ENCODE assay signal across 8 cellular contexts in genomic region chr20:38242848-38243449, GRCh38. TPM values are rescaled to one million over a fixed set of nuclear protein-coding genes. Genes with fewer than 3 reads are reported as not detected.
DNase-seq lines count a peak whose midpoint lies in the region; TF ChIP-seq lines count a peak whose summit lies in the region.

No MANE protein-coding gene starts in this region.

- H3K4me1 Mint-ChIP-seq in H9 = peaks cover 0 to 9% of the 10 kb centered on the region in 2 experiments; a peak in 3 of 4 replicates

- H3K79me1 ChIP-seq in H9 (ENCODE audit: insufficient read depth, low read depth, low read length, poor library complexity, severe bottlenecking) = no peaks in the 10 kb centered on the region

- H3K9me3 ChIP-seq in H9 (ENCODE audit: control insufficient read depth, low read depth, low read length) = peaks cover 9% of the 10 kb centered on the region
- H3K9me3 ChIP-seq in liver (ENCODE audit: control insufficient read depth in 4 of 4, low read length in 3 of 4) = peaks cover 4 to 14% (median 6%) of the 10 kb centered on the region in 4 donors

- WGBS in H9 (ENCODE audit: extremely low coverage, insufficient read length, low lambda C conversion rate) = no CpG with 5 or more reads among the region's 5 CpGs
- 53% methylated on average over 5 of the region's 5 CpGs for WGBS in liver

- no peak overlapping the region for H3K23ac ChIP-seq in H9 (ENCODE audit: insufficient read length, low read depth, low read length)

- H3K79me2 ChIP-seq in H9 (ENCODE audit: insufficient read depth, low read length) = no peaks in the 10 kb centered on the region

- H3K18ac ChIP-seq in H9 (ENCODE audit: insufficient read length, low read depth, low read length) = no peak overlapping the region

- no peak overlapping the region for H2AK5ac ChIP-seq in H9 (ENCODE audit: insufficient read length, low read length)

- H4K5ac ChIP-seq in H9 (ENCODE audit: insufficient read length, low read depth, low read length) = no peak overlapping the region

- H3K4ac ChIP-seq in H9 (ENCODE audit: low read depth, low read length) = no peak overlapping the region

- H2BK12ac ChIP-seq in H9 (ENCODE audit: insufficient read length, low read depth, low read length) = no peak overlapping the region

- H2AFZ ChIP-seq in H9 (ENCODE audit: low read length) = no peak overlapping the region

- H4K91ac ChIP-seq in H9 (ENCODE audit: insufficient read length, low read depth, low read length) = no peak overlapping the region

- no peak overlapping the region for H3K4me3 ChIP-seq in liver (ENCODE audit: low read depth in 1 of 3, low read length in 3 of 3)

- H3K9ac ChIP-seq in H9 (ENCODE audit: extremely low read depth, insufficient read length, low read length) = no peak overlapping the region
- no peak overlapping the region for H3K9ac ChIP-seq in liver (ENCODE audit: low read depth in 1 of 2, low read length in 2 of 2)

- no peak overlapping the region for H3K14ac ChIP-seq in H9 (ENCODE audit: insufficient read depth, low read length)

- H3K4me1 ChIP-seq in H9 (ENCODE audit: insufficient read depth, low read length) = no peaks in the 10 kb centered on the region
- peaks cover 9 to 17% (median 11%) of the 10 kb centered on the region in 4 donors for H3K4me1 ChIP-seq in liver (ENCODE audit: control insufficient read depth in 4 of 4, insufficient read depth in 4 of 4, low read length in 3 of 4)

- no peak overlapping the region for H2BK5ac ChIP-seq in H9 (ENCODE audit: insufficient read length, low read length)

- no peak overlapping the region for H3K56ac ChIP-seq in H9 (ENCODE audit: insufficient read length, low read depth, low read length)

- no peak overlapping the region for H4K8ac ChIP-seq in H9 (replicated peaks; ENCODE audit: insufficient read length, low read depth, low read length)

- TF ChIP-seq RAD21 in liver (IDR thresholded peaks at IDR 0.05) = peak in 1 of 2 donors; percentile 26

- TF ChIP-seq CTCF in H9 (conservative IDR thresholded peaks at IDR 0.05) = peak; percentile 82
- TF ChIP-seq CTCF in liver (IDR thresholded peaks at IDR 0.05; ENCODE audit: low read depth, low read length, missing input control) = peak; percentile 28

- H3K36me3 ChIP-seq in liver (ENCODE audit: control insufficient read depth in 4 of 4, insufficient read depth in 3 of 4, low read depth in 1 of 4, low read length in 3 of 4) = no peaks in the 10 kb centered on the region

- no peak overlapping the region for H3K4me2 ChIP-seq in H9 (ENCODE audit: insufficient read depth, insufficient read length, low read length)

- H3K27me3 ChIP-seq in H9 (ENCODE audit: insufficient read depth, low read length) = no peaks in the 10 kb centered on the region; the same call in 1 of the 2 replicates
- H3K27me3 ChIP-seq in liver (ENCODE audit: control insufficient read depth in 4 of 4, insufficient read depth in 4 of 4, low read length in 3 of 4) = no peaks in the 10 kb centered on the region

- H3T11ph ChIP-seq in H9 (ENCODE audit: low read length) = no peak overlapping the region

- H3K36me3 Mint-ChIP-seq in H9 (ENCODE audit: insufficient read depth in 1 of 3, low read depth in 3 of 3) = peaks cover 2 to 19% (median 9%) of the 10 kb centered on the region in 3 experiments; a peak in 6 of 7 replicates

- no peak overlapping the region for H2BK120ac ChIP-seq in H9 (ENCODE audit: low read depth, low read length, poor library complexity, severe bottlenecking)

- no peaks in the 10 kb centered on the region for H3K23me2 ChIP-seq in H9 (ENCODE audit: insufficient read length, low read depth, low read length, poor library complexity, severe bottlenecking)

- H3K4me3 Mint-ChIP-seq in H9 = no peak overlapping the region

- no peak overlapping the region for H3K27ac ChIP-seq in H9 (ENCODE audit: insufficient read length, low read depth, low read length)
- no peak overlapping the region for H3K27ac ChIP-seq in liver (ENCODE audit: low read depth in 1 of 2, low read length in 2 of 2)

- H4K20me1 ChIP-seq in H9 (ENCODE audit: control insufficient read depth, insufficient read depth, insufficient read length) = no peaks in the 10 kb centered on the region

- H3K27me3 Mint-ChIP-seq in H9 (ENCODE audit: low read depth) = peaks cover 35% of the 10 kb centered on the region

- H2BK15ac ChIP-seq in H9 (ENCODE audit: low read depth, low read length) = no peak overlapping the region

- H2BK20ac ChIP-seq in H9 (ENCODE audit: low read depth, low read length, poor library complexity, severe bottlenecking) = no peak overlapping the region

- peaks cover 38 to 40% of the 10 kb centered on the region in 2 experiments for H3K9me3 Mint-ChIP-seq in H9

- no peak overlapping the region for H3K27ac Mint-ChIP-seq in H9

- DNase-seq in DMS 273 (lab: John Stamatoyannopoulos, UW; ENCODE audit: unreplicated experiment) (peak; percentile 71), DMS 273 treated with DMSO at 0.1 percent for 48 hours (lab: John Stamatoyannopoulos, UW) (no peak), H9 (peak; percentile 44), UCSD-AML1 (lab: John Stamatoyannopoulos, UW; ENCODE audit: unreplicated experiment) (peak; percentile 23), NCI-H526 treated with DMSO at 0.1 percent for 48 hours (lab: John Stamatoyannopoulos, UW) (no peak), NCI-H774 (lab: John Stamatoyannopoulos, UW) (no peak), NK-92 (lab: John Stamatoyannopoulos, UW; ENCODE audit: unreplicated experiment) (no peak)

TF ChIP-seq in liver, 16 proteins besides CTCF, POLR2A, EP300 and RAD21:
- no peak for TF ChIP-seq EGR1 (IDR thresholded peaks at IDR 0.05; ENCODE audit: low read depth in 2 of 2)
- no peak for TF ChIP-seq SP1 (IDR thresholded peaks at IDR 0.05)
- TF ChIP-seq MAX (IDR thresholded peaks at IDR 0.05) = no peak
- no peak for TF ChIP-seq ATF3 (IDR thresholded peaks at IDR 0.05)
- TF ChIP-seq RXRA (IDR thresholded peaks at IDR 0.05) = no peak
- TF ChIP-seq HNF4A (conservative IDR thresholded peaks at IDR 0.05) = no peak
- no peak for TF ChIP-seq FOXA1 (IDR thresholded peaks at IDR 0.05)
- TF ChIP-seq YY1 (IDR thresholded peaks at IDR 0.05) = no peak
- TF ChIP-seq ZBTB33 (IDR thresholded peaks at IDR 0.05) = no peak
- no peak for TF ChIP-seq TAF1 (conservative IDR thresholded peaks at IDR 0.05)
- no peak for TF ChIP-seq JUND (IDR thresholded peaks at IDR 0.05)
- TF ChIP-seq NR2F2 (IDR thresholded peaks at IDR 0.05) = no peak
- no peak for TF ChIP-seq HNF4G (IDR thresholded peaks at IDR 0.05)
- no peak for TF ChIP-seq FOXA2 (IDR thresholded peaks at IDR 0.05)
- TF ChIP-seq GABPA (IDR thresholded peaks at IDR 0.05 in 1 of 2, conservative IDR thresholded peaks at IDR 0.05 in 1 of 2) = no peak

RNA-seq across cellular contexts. Expression of gene KIAA1755, which starts 17.6 kb away (rescaled TPM):
- 0.17 and 0.18 TPM in 2 replicates for total RNA-seq in H9 (2021)
- 1 to 10 TPM in 1 of 2 donors, under 1 TPM in 1; 0.09 to 1.4 TPM for total RNA-seq in liver
- 1 to 10 TPM in 1 of 2 donors, under 1 TPM in 1; 0.29 to 1.3 TPM for polyA plus RNA-seq in liver

Comparison
In these comparisons a context has a peak if more than half of its experiments do, and no peak if none do; other contexts are left out.
1. DNase-seq: peak in DMS 273 (single experiment), H9 (single experiment) and UCSD-AML1 (single experiment); none in DMS 273 treated with DMSO at 0.1 percent for 48 hours (single experiment), NCI-H526 treated with DMSO at 0.1 percent for 48 hours (single experiment), NCI-H774 (single experiment) and NK-92 (single experiment).